ENCODE assay signal across 8 cellular contexts in the genomic region with DNA sequence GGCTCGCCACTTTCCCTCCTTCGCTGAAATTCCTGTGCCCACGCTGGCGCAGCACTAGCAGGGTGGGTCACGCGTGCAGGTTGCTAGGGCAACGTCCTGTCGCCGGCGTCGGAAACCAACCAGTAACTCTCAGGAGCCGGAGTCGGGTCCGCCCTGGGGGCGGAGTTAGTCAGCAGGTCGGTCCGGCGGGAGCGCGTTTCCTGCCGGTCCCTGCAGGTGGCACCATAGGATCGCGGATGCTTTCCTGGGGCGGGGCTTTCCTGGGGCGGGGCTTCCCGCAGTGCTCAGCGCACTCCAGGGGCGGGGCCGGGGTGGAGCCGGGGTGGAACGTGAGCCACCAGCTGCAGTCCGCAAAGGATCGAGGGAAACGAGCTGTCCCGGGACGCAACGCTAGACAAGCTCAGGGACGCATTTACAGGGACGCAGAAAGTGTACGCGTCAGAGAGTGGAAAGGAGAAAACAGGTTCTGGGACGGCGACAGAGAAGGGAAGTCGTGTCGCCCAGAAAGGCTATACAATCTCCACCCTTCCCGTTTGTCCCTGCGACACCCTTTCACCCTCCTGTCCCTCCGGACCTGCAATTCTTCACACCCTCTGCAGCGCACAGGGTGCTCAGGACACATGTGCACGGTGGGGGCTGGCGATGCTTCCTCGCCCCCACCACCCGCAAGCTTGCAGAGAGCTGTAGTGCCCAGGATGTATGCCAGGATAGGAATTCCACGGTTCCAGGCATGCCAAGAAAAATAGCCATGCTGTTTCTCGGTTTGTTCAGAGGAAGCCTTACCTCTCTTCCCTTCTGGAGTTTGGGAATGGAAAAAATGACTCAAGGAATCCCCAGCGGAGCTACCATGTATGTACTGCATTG. TPM values are rescaled to one million over a fixed set of nuclear protein-coding genes. Genes with fewer than 3 reads are reported as not detected.
DNase-seq lines count a peak whose midpoint lies in the region; ATAC-seq and TF ChIP-seq lines count a peak whose summit lies in the region.

No MANE protein-coding gene starts in this region.

- 0 out of 2 replicates have a peak, but pooled peaks have one; percentile 8 for TF ChIP-seq EP300 in Ishikawa (IDR thresholded peaks at IDR 0.05; ENCODE audit: borderline replicate concordance)

- H3K36me3 ChIP-seq in mucosa of descending colon (ENCODE audit: low read depth) = no peaks in the 10 kb centered on the region

- ATAC-seq in GM21619 (IDR thresholded peaks at IDR 0.05; ENCODE audit: unreplicated experiment) (peak; percentile 78), mucosa of descending colon (peak; percentile 92)

- TF ChIP-seq CTCF in epithelial cell of esophagus (IDR thresholded peaks at IDR 0.05; ENCODE audit: insufficient read depth, low read depth, low read length, missing control alignments) (peak; percentile 73), mucosa of descending colon (IDR thresholded peaks at IDR 0.05) (peak; percentile 68)

- H3K9me3 ChIP-seq in mucosa of descending colon = no peaks in the 10 kb centered on the region

- TF ChIP-seq RAD21 in Ishikawa (IDR thresholded peaks at IDR 0.05; ENCODE audit: low read depth) = peak; percentile 92

- intact Hi-C loops in mucosa of descending colon (cut with DNase I, micrococcal nuclease) = loop anchor here in 1 of 2 donors (5.0 kb wide), 2 partner anchors 47 to 107 kb away; no protein-coding TSS in a partner anchor

- peaks cover 34% of the 10 kb centered on the region for H3K4me1 ChIP-seq in mucosa of descending colon (ENCODE audit: low read depth)

- peak overlapping the region; percentile 47 for H3K4me3 ChIP-seq in epithelial cell of esophagus (ENCODE audit: low read length)
- H3K4me3 ChIP-seq in mucosa of descending colon = no peak overlapping the region

- DNase-seq in DMS 273 treated with DMSO at 0.1 percent for 48 hours (lab: John Stamatoyannopoulos, UW) (peak; percentile 93), OCI-M1 (lab: John Stamatoyannopoulos, UW) (peak; percentile 97), activated T-cell treated with anti-CD3 and anti-CD28 coated beads for 4 hours (peak; percentile 97), epithelial cell of esophagus (ENCODE audit: low read depth) (peak; percentile 96), mucosa of descending colon (peak; percentile 99)
- peak; percentile 97 to 98 for DNase-seq in stimulated activated CD8-positive, alpha-beta memory T cell treated with anti-CD3 and anti-CD28 coated beads, Interleukin-2, amount 100 ng/mL, for 48 hours (ENCODE audit: low read depth in 2 of 2)

TF ChIP-seq in Ishikawa, 13 proteins besides CTCF, POLR2A, EP300 and RAD21:
- TF ChIP-seq, protein P1, sequence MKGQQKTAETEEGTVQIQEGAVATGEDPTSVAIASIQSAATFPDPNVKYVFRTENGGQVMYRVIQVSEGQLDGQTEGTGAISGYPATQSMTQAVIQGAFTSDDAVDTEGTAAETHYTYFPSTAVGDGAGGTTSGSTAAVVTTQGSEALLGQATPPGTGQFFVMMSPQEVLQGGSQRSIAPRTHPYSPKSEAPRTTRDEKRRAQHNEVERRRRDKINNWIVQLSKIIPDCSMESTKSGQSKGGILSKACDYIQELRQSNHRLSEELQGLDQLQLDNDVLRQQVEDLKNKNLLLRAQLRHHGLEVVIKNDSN (IDR thresholded peaks at IDR 0.05) = peak; percentile 87
- TF ChIP-seq NFIC (IDR thresholded peaks at IDR 0.05) = no peak
- 0 out of 2 replicates have a peak, but pooled peaks have one; percentile 11 for TF ChIP-seq CREB1 (IDR thresholded peaks at IDR 0.05; ENCODE audit: low read depth)
- TF ChIP-seq, protein P2, sequence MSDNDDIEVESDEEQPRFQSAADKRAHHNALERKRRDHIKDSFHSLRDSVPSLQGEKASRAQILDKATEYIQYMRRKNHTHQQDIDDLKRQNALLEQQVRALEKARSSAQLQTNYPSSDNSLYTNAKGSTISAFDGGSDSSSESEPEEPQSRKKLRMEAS (IDR thresholded peaks at IDR 0.05) = peak; percentile 94
- peak; percentile 30; the same call in 1 of the 2 replicates for TF ChIP-seq TAF1 (IDR thresholded peaks at IDR 0.05; ENCODE audit: low read depth)
- TF ChIP-seq CEBPB (IDR thresholded peaks at IDR 0.05) = no peak
- peak; percentile 41; the same call in 1 of the 2 replicates for TF ChIP-seq TEAD4 (IDR thresholded peaks at IDR 0.05)
- TF ChIP-seq, protein P3, sequence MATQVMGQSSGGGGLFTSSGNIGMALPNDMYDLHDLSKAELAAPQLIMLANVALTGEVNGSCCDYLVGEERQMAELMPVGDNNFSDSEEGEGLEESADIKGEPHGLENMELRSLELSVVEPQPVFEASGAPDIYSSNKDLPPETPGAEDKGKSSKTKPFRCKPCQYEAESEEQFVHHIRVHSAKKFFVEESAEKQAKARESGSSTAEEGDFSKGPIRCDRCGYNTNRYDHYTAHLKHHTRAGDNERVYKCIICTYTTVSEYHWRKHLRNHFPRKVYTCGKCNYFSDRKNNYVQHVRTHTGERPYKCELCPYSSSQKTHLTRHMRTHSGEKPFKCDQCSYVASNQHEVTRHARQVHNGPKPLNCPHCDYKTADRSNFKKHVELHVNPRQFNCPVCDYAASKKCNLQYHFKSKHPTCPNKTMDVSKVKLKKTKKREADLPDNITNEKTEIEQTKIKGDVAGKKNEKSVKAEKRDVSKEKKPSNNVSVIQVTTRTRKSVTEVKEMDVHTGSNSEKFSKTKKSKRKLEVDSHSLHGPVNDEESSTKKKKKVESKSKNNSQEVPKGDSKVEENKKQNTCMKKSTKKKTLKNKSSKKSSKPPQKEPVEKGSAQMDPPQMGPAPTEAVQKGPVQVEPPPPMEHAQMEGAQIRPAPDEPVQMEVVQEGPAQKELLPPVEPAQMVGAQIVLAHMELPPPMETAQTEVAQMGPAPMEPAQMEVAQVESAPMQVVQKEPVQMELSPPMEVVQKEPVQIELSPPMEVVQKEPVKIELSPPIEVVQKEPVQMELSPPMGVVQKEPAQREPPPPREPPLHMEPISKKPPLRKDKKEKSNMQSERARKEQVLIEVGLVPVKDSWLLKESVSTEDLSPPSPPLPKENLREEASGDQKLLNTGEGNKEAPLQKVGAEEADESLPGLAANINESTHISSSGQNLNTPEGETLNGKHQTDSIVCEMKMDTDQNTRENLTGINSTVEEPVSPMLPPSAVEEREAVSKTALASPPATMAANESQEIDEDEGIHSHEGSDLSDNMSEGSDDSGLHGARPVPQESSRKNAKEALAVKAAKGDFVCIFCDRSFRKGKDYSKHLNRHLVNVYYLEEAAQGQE (IDR thresholded peaks at IDR 0.05; ENCODE audit: low read depth) = no peak
- TF ChIP-seq ZBTB7A (IDR thresholded peaks at IDR 0.05; ENCODE audit: low read depth) = no peak
- TF ChIP-seq YY1 (IDR thresholded peaks at IDR 0.05; ENCODE audit: low read depth) = 0 out of 2 replicates have a peak, but pooled peaks have one; percentile 4

RNA-seq across cellular contexts. Expression of a gene that starts 12.3 kb away (rescaled TPM):
- 10 to 100 TPM in 2 of 3 donors, 1 to 10 TPM in 1; 3.9 to 43.3 (median 14.3) TPM for total RNA-seq in mucosa of descending colon

RNA-seq across cellular contexts. Expression of a gene that starts 22.9 kb away (rescaled TPM):
- 100 to 1,000 TPM; 182 to 275 (median 247) TPM for total RNA-seq in mucosa of descending colon

RNA-seq across cellular contexts. Expression of a gene that starts 54.4 kb away (rescaled TPM):
- 100 to 1,000 TPM; 136 to 215 (median 163) TPM for total RNA-seq in mucosa of descending colon
